In the genomic region with DNA sequence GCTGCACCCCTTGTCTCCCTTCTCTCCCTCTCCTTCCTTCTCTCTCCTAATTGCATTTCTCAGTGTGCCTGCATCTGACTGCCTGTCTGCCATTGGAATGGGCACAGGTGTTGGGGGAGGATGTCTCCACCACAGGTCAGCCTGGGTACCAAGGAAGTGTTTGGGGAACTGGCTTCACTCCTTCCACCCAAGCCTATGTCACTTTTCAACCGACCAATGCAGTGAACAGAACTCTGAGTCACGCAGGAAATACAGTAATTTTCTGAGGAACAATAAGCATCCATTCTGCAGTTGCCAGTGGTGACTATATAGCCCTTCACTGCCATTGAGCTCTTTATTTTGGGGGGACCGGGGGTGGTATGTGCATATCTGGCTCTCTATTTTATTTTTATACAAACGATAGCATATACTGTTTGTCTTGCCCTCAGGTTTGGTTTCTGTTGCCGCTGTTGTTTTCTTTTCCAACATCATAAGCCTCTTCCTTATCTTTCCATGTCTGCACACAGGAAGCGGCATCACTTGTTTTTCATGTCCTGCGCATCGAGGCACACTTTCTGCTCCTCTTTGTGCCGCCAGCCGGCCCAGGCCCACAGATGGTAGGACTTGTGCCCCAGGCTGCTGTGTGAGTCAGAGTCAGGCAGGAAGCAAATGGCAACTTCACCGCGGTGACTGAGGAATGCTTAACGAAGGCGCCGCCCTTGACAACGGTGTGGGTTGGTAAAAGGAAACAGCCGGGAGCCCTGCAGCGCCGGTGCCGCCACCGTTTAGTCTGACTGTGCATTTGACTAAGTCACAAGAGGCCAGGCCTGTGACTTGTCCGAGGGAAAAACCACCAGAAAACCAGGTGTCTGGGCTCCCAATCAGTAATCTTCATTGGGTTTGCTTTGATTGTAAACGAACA, we compare ENCODE assay signal across 8 cellular contexts. TPM values are rescaled to one million over a fixed set of nuclear protein-coding genes. Genes with fewer than 3 reads are reported as not detected.
DNase-seq lines count a peak whose midpoint lies in the region; ATAC-seq lines count a peak whose summit lies in the region.

No MANE protein-coding gene starts in this region.

- H3K27ac Mint-ChIP-seq in effector memory CD8-positive, alpha-beta T cell, result peak overlapping the region; percentile 83 to 92

- no peak overlapping the region for H2BK15ac ChIP-seq in mesendoderm (replicated peaks; ENCODE audit: low read depth)

- H3K4me2 ChIP-seq in mesendoderm (ENCODE audit: low read length), result no peak overlapping the region

- peak overlapping the region; percentile 54 for H2BK5ac ChIP-seq in mesendoderm (ENCODE audit: low read length)

- H3K27me3 Mint-ChIP-seq in effector memory CD8-positive, alpha-beta T cell, result peaks cover 6 to 41% of the 10 kb centered on the region in 2 donors

- H3K27me3 ChIP-seq in mesendoderm (ENCODE audit: insufficient read depth, low read length, poor library complexity), result no peaks in the 10 kb centered on the region

- H2AK5ac ChIP-seq in mesendoderm (ENCODE audit: low read length), result no peak overlapping the region

- H3K4me3 Mint-ChIP-seq in effector memory CD8-positive, alpha-beta T cell, result peak overlapping the region; percentile 56 to 72

- H3K79me1 ChIP-seq in mesendoderm (ENCODE audit: low read length), result no peaks in the 10 kb centered on the region

- H3K4me1 ChIP-seq in mesendoderm (ENCODE audit: control insufficient read depth, low read depth, low read length), result peaks cover 6% of the 10 kb centered on the region

- H3K4ac ChIP-seq in mesendoderm (ENCODE audit: low read depth, low read length), result peak overlapping the region; percentile 28

- no peak overlapping the region for H3K18ac ChIP-seq in mesendoderm (ENCODE audit: low read length)

- no peak overlapping the region for H3K27ac ChIP-seq in mesendoderm (ENCODE audit: low read depth, low read length)

- no peak overlapping the region for H4K5ac ChIP-seq in mesendoderm (ENCODE audit: low read length)

- peaks cover 10 to 11% of the 10 kb centered on the region in 2 donors for H3K4me1 Mint-ChIP-seq in effector memory CD8-positive, alpha-beta T cell (ENCODE audit: low read depth in 2 of 2)

- H3K36me3 ChIP-seq in mesendoderm (ENCODE audit: control insufficient read depth, insufficient read depth, low read length), result no peaks in the 10 kb centered on the region

- H3K9me3 Mint-ChIP-seq in effector memory CD8-positive, alpha-beta T cell, result no peaks in the 10 kb centered on the region

- H3K79me2 ChIP-seq in mesendoderm (ENCODE audit: control insufficient read depth, insufficient read depth, low read length), result no peaks in the 10 kb centered on the region

- H2BK120ac ChIP-seq in mesendoderm (ENCODE audit: low read depth, low read length), result no peak overlapping the region

- H3K36me3 Mint-ChIP-seq in effector memory CD8-positive, alpha-beta T cell (ENCODE audit: insufficient read depth), result no peaks in the 10 kb centered on the region

- ATAC-seq in GM18498 (IDR thresholded peaks at IDR 0.05; ENCODE audit: unreplicated experiment), result peak; percentile 77
- peak; percentile 73 for ATAC-seq in HG03159 (IDR thresholded peaks at IDR 0.05; ENCODE audit: unreplicated experiment)
- peak; percentile 98 for ATAC-seq in effector memory CD8-positive, alpha-beta T cell (replicated peaks)

- DNase-seq in NCI-H526 (lab: John Stamatoyannopoulos, UW) (peak; percentile 87 to 94), mesendoderm (peak; percentile 99), HCEC 1CT (no peak)
- DNase-seq in activated CD8-positive, alpha-beta memory T cell treated with anti-CD3 and anti-CD28 coated beads for 24 hours, result peak; percentile 88
- DNase-seq in effector memory CD8-positive, alpha-beta T cell, result peak; percentile 56 to 63 (median 58)
- DNase-seq in stimulated activated CD8-positive, alpha-beta memory T cell treated with anti-CD3 and anti-CD28 coated beads, Interleukin-12 subunit alpha, Interleukin-12 subunit beta, amount 100 ng/mL, for 4 hours (ENCODE audit: low read depth), result peak; percentile 68

- H3K9ac ChIP-seq in mesendoderm (ENCODE audit: low read length), result no peak overlapping the region

- WGBS in mesendoderm (ENCODE audit: extremely low coverage, insufficient coverage, low lambda C conversion rate), result no CpG with 5 or more reads among the region's 23 CpGs

- no peak overlapping the region for H3K23ac ChIP-seq in mesendoderm (ENCODE audit: low read length)

- H4K8ac ChIP-seq in mesendoderm (ENCODE audit: low read depth, low read length), result no peak overlapping the region

- H3K56ac ChIP-seq in mesendoderm (ENCODE audit: low read length), result peak overlapping the region; percentile 78

- no peak overlapping the region for H3K4me3 ChIP-seq in mesendoderm (ENCODE audit: low read length)

RNA-seq across cellular contexts. Expression of gene CDCP1, which starts 21.1 kb away (rescaled TPM):
- polyA plus RNA-seq in mesendoderm (2013, experiment 1 of 2), result 7.2 TPM
- 6.9 TPM for polyA plus RNA-seq in mesendoderm (2013, experiment 2 of 2)

RNA-seq across cellular contexts. Expression of gene TMEM158, which starts 58.8 kb away (rescaled TPM):
- polyA plus RNA-seq in mesendoderm (2013, experiment 1 of 2), result 23.6 TPM
- polyA plus RNA-seq in mesendoderm (2013, experiment 2 of 2), result 22.3 TPM
